9 cellular contexts compared by ENCODE assay signal in the genomic region with DNA sequence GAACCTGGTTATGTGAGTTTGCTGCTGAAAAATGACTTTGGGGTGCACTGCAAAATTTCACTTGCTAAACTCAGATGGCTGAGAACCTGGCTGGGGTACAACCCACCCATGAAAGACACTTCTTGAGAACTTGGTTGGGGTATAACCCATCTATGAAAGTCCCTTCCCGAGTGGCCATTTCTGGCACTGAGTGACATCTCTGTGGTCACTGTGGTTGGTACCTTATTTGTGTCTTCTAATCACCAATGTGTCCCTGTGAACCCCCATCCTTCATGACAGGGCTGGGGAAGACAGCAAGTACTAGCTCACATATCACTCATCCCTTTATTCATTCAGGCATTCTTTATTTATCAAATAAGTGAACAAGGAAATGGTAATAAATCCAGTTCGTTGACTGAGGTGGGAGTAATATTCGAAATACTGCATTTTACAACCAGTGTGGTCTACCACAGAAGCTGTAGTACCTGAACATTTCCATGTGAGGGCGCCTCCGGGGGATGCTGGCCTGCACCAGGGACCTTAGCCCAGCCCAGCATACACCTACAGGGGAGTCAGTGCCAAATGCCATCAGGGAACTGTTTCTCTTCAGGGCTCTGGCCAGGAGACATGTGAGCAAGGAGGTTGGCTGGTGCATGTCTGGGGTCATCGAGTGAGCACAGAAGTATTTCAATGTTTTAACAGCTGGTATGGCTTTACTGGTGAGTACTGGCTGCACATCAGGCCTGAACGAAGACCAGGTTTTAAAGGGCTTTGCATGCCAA.
DNase-seq lines count a peak whose midpoint lies in the region; ATAC-seq lines count a peak whose summit lies in the region.
"Had no signal": no experiment of that assay in that cellular context is flagged by ENCODE, and none has a peak within 500 bp of the region (broad histone marks: within the 10 kb centered on the region; RNA-seq: fewer than 3 reads in every experiment).

No MANE protein-coding gene starts in this region.

- H3K79me2 ChIP-seq in Karpas-422 (ENCODE audit: low read length) = no peaks in the 10 kb centered on the region

- intact Hi-C loops in posterior cingulate gyrus (cut with DNase I) = no loop called here

- peaks cover 24% of the 10 kb centered on the region for H3K4me1 ChIP-seq in Karpas-422 (ENCODE audit: low read length)

- H3K9me3 ChIP-seq in Karpas-422 (ENCODE audit: low read length) = no peaks in the 10 kb centered on the region

- no peak for ATAC-seq in HG02840 (IDR thresholded peaks at IDR 0.05; ENCODE audit: low FRiP score, unreplicated experiment)
- ATAC-seq: CD8-positive, alpha-beta T cell had no signal

- no peak overlapping the region for H3K4me3 ChIP-seq in Karpas-422 (ENCODE audit: low read length)

- peak; percentile 49 for DNase-seq in activated CD4-positive, alpha-beta T cell treated with anti-CD3 and anti-CD28 coated beads for 48 hours
- no peak for DNase-seq in activated CD4-positive, alpha-beta T cell treated with anti-CD3 and anti-CD28 coated beads for 1 hour
- peak; percentile 88 for DNase-seq in Karpas-422
- DNase-seq in cerebellar cortex (ENCODE audit: low spot score) = peak; percentile 17
- DNase-seq in stimulated activated CD4-positive, alpha-beta T cell treated with anti-CD3 and anti-CD28 coated beads, Interleukin-4, amount 100 ng/mL, for 1 hour = peak; percentile 6
- DNase-seq in posterior cingulate gyrus = no peak
- DNase-seq in MV-4-11 (lab: John Stamatoyannopoulos, UW) = no peak

- no peaks in the 10 kb centered on the region for H4K20me1 ChIP-seq in Karpas-422 (ENCODE audit: insufficient read depth, low read depth, low read length)

- no peak overlapping the region for H3K9ac ChIP-seq in Karpas-422 (ENCODE audit: low read length)

- no peaks in the 10 kb centered on the region for H3K9me2 ChIP-seq in Karpas-422 (replicated peaks; ENCODE audit: insufficient read depth, low read length)

- H3K27me3 ChIP-seq in Karpas-422 (ENCODE audit: low read length) = no peaks in the 10 kb centered on the region

- no peaks in the 10 kb centered on the region for H3K36me3 ChIP-seq in Karpas-422 (ENCODE audit: insufficient read depth, low read length)

- H3K4me2 ChIP-seq in Karpas-422 (ENCODE audit: low read depth, low read length, poor library complexity, severe bottlenecking) = no peak overlapping the region

- H2AFZ ChIP-seq in Karpas-422 (ENCODE audit: low read length) = no peak overlapping the region

- no peak overlapping the region for H3K27ac ChIP-seq in Karpas-422 (ENCODE audit: low read length)

Comparison
In these comparisons a context has a peak if more than half of its experiments do, and no peak if none do; other contexts are left out.
1. DNase-seq: peak in activated CD4-positive, alpha-beta T cell treated with anti-CD3 and anti-CD28 coated beads for 48 hours (single experiment), Karpas-422 (single experiment), cerebellar cortex (single experiment) and stimulated activated CD4-positive, alpha-beta T cell treated with anti-CD3 and anti-CD28 coated beads, Interleukin-4, amount 100 ng/mL, for 1 hour (single experiment); none in activated CD4-positive, alpha-beta T cell treated with anti-CD3 and anti-CD28 coated beads for 1 hour (single experiment), posterior cingulate gyrus (0 of 10) and MV-4-11 (single experiment).